ENCODE assay signal across 26 cellular contexts in the genomic region with DNA sequence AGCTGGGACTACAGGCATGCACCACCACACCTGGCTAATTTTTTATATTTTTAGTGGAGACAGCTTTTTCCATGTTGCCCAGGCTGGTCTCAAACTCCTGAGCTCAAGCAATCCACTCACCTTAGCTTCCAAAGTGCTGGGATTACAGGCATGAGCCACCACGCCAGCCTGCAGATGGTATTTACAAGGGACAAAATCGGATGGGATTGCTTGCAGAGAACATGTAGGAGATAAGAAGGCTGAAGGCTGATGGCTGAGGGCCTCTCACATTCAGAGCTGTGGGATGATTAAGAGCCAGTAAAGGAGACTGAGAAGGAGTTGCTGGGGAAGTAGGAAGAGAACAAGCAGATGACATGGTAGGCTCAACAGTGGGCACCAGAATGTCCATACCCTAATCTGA.
"Had no signal": no experiment of that assay in that cellular context is flagged by ENCODE, and none has a peak within 500 bp of the region (broad histone marks: within the 10 kb centered on the region; RNA-seq: fewer than 3 reads in every experiment).

No MANE protein-coding gene starts in this region.

- H3K27ac Mint-ChIP-seq: activated naive CD4-positive, alpha-beta T cell treated with anti-CD3 and anti-CD28 coated beads for 36 hours; activated naive CD8-positive, alpha-beta T cell treated with anti-CD3 and anti-CD28 coated beads for 36 hours; activated T-helper 1 cell treated with anti-CD3 and anti-CD28 coated beads, Interleukin-12 subunit alpha, Interleukin-12 subunit beta, Interleukin-2, Interleukin-4 antibody, amounts not matched to agents 30 ng/mL and 10 ng/mL and 1 ng/mL, durations not matched to agents 14 hours and 24 hours and 36 hours; stimulated activated effector memory CD8-positive, alpha-beta T cell treated with anti-CD3 and anti-CD28 coated beads, Interleukin-12 subunit alpha, Interleukin-12 subunit beta, amount 100 ng/mL, for 72 hours; T-helper 2 cell treated with Interferon-gamma antibody and Interleukin-4, amounts not matched to agents 5 μg/mL and 100 μg/mL, for 36 hours had no signal

- H3K27ac ChIP-seq: parathyroid adenoma, psoas muscle, sigmoid colon, stomach, thyroid gland, vagina had no signal

- DNase-seq: activated CD4-positive, alpha-beta T cell treated with anti-CD3 and anti-CD28 coated beads for 4 hours; activated CD4-positive, alpha-beta T cell treated with anti-CD3 and anti-CD28 coated beads, Interleukin-2, amount 50 U/mL, for 4 hours; activated CD8-positive, alpha-beta memory T cell treated with anti-CD3 and anti-CD28 coated beads for 24 hours; activated effector memory CD4-positive, alpha-beta T cell treated with anti-CD3 and anti-CD28 coated beads, Interleukin-2, amount 50 U/mL, for 16 hours; activated naive CD4-positive, alpha-beta T cell treated with anti-CD3 and anti-CD28 coated beads for 36 hours; activated naive CD8-positive, alpha-beta T cell treated with anti-CD3 and anti-CD28 coated beads for 36 hours; activated T-cell treated with anti-CD3 and anti-CD28 coated beads, Interleukin-2, amount 50 U/mL, for 1 hour; adrenal gland; caudate nucleus; head of caudate nucleus; hippocampal formation; left cardiac atrium; left ventricle myocardium superior; nucleus accumbens; psoas muscle; sigmoid colon; small intestine; stimulated activated CD4-positive, alpha-beta T cell treated with anti-CD3 and anti-CD28 coated beads, Interleukin-4, amount 100 ng/mL, for 24 hours; stomach; thyroid gland; upper lobe of left lung had no signal

- H3K9me3 Mint-ChIP-seq: activated naive CD4-positive, alpha-beta T cell treated with anti-CD3 and anti-CD28 coated beads for 36 hours; activated naive CD8-positive, alpha-beta T cell treated with anti-CD3 and anti-CD28 coated beads for 36 hours; activated T-helper 1 cell treated with anti-CD3 and anti-CD28 coated beads, Interleukin-12 subunit alpha, Interleukin-12 subunit beta, Interleukin-2, Interleukin-4 antibody, amounts not matched to agents 30 ng/mL and 10 ng/mL and 1 ng/mL, durations not matched to agents 14 hours and 24 hours and 36 hours; stimulated activated effector memory CD8-positive, alpha-beta T cell treated with anti-CD3 and anti-CD28 coated beads, Interleukin-12 subunit alpha, Interleukin-12 subunit beta, amount 100 ng/mL, for 72 hours; T-helper 2 cell treated with Interferon-gamma antibody and Interleukin-4, amounts not matched to agents 5 μg/mL and 100 μg/mL, for 36 hours had no signal

- H3K4me3 ChIP-seq: adrenal gland, psoas muscle, sigmoid colon, stomach, thyroid gland, upper lobe of left lung, vagina had no signal

- H3K4me3 Mint-ChIP-seq: activated naive CD4-positive, alpha-beta T cell treated with anti-CD3 and anti-CD28 coated beads for 36 hours; activated naive CD8-positive, alpha-beta T cell treated with anti-CD3 and anti-CD28 coated beads for 36 hours; activated T-helper 1 cell treated with anti-CD3 and anti-CD28 coated beads, Interleukin-12 subunit alpha, Interleukin-12 subunit beta, Interleukin-2, Interleukin-4 antibody, amounts not matched to agents 30 ng/mL and 10 ng/mL and 1 ng/mL, durations not matched to agents 14 hours and 24 hours and 36 hours; stimulated activated effector memory CD8-positive, alpha-beta T cell treated with anti-CD3 and anti-CD28 coated beads, Interleukin-12 subunit alpha, Interleukin-12 subunit beta, amount 100 ng/mL, for 72 hours; T-helper 2 cell treated with Interferon-gamma antibody and Interleukin-4, amounts not matched to agents 5 μg/mL and 100 μg/mL, for 36 hours had no signal

- ATAC-seq: left cardiac atrium, left ventricle myocardium superior, psoas muscle had no signal

- H3K36me3 Mint-ChIP-seq: activated naive CD8-positive, alpha-beta T cell treated with anti-CD3 and anti-CD28 coated beads for 36 hours; stimulated activated effector memory CD8-positive, alpha-beta T cell treated with anti-CD3 and anti-CD28 coated beads, Interleukin-12 subunit alpha, Interleukin-12 subunit beta, amount 100 ng/mL, for 72 hours had no signal

- H3K9me3 ChIP-seq: adrenal gland, psoas muscle, sigmoid colon, stomach, thyroid gland, upper lobe of left lung, vagina had no signal

- H3K27me3 Mint-ChIP-seq: activated naive CD8-positive, alpha-beta T cell treated with anti-CD3 and anti-CD28 coated beads for 36 hours had no signal

- H3K27me3 ChIP-seq: adrenal gland, sigmoid colon, stomach, thyroid gland, upper lobe of left lung, vagina had no signal

- H3K4me1 ChIP-seq: adrenal gland, parathyroid adenoma, psoas muscle, sigmoid colon, thyroid gland, vagina had no signal

- H3K36me3 ChIP-seq: adrenal gland, sigmoid colon, stomach, thyroid gland, upper lobe of left lung, vagina had no signal
